13 cellular contexts compared by ENCODE assay signal in the genomic region with DNA sequence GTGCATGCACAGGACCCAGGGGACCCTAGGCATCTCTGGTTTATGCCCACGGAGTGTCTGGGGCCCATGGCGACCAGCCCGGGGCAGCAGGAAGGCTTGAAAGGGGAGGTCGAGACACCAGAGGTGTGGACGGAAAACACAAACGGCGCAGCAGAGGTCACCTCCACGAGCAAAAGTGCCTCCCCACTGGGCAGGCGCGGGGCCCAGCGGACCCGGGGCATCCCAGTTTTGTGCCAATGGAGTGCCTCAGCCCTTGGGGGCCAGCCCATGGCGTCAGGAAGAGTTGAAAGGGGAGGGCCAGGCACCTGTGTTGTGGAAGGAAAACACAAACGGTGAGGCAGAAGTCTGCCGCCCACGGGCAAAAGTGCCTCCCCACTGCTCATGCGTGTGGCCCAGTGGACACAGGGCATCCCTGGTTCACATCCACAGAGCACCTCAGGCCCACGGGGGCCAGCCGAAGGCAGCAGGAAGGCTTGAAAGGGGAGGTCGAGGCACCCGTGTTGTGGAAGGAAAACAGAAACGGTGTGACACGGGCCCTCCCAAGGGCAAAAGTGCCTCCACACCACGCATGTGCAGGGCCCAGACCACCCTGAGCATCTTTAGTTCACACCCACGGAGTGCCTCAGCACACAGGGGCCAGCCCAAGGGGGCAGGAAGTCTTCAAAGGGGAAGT.
DNase-seq lines count a peak whose midpoint lies in the region; ATAC-seq, FAIRE-seq and TF ChIP-seq lines count a peak whose summit lies in the region.
"Had no signal": no experiment of that assay in that cellular context is flagged by ENCODE, and none has a peak within 500 bp of the region (broad histone marks: within the 10 kb centered on the region; RNA-seq: fewer than 3 reads in every experiment).

No MANE protein-coding gene starts in this region.

- H3K4me1 ChIP-seq in K562 (replicated peaks in 1 of 2; ENCODE audit: control insufficient read depth in 2 of 2, insufficient read depth in 2 of 2, low read length in 2 of 2) (no peaks in the 10 kb centered on the region), lower lobe of right lung (no peaks in the 10 kb centered on the region), upper lobe of right lung (no peaks in the 10 kb centered on the region)

- H3K27me3 ChIP-seq in K562 (ENCODE audit: control insufficient read depth in 2 of 2, insufficient read depth in 2 of 2, low read length in 2 of 2) (peaks cover 0 to 44% of the 10 kb centered on the region in 2 experiments; a peak in 2 of 5 replicates), lower lobe of right lung (ENCODE audit: low read depth) (peaks cover 2% of the 10 kb centered on the region), upper lobe of right lung (no peaks in the 10 kb centered on the region)

- DNase-seq in activated T-cell treated with anti-CD3 and anti-CD28 coated beads, Interleukin-2, amount 50 U/mL, for 1 hour: peak; percentile 4
- DNase-seq in activated T-cell treated with anti-CD3 and anti-CD28 coated beads, Interleukin-2, amount 50 U/mL, for 72 hours: no peak
- DNase-seq in K562 (ENCODE audit: extremely low read depth in 1 of 4, low spot score in 3 of 4): peak in 3 of 4 experiments; percentile 1
- peak; percentile 34 for DNase-seq in lower lobe of right lung
- DNase-seq in upper lobe of right lung: peak; percentile 57
- DNase-seq in NK-92 treated with Interleukin-12 subunit alpha and Interleukin-12 subunit beta, amount 100 ng/mL, for 24 hours (lab: John Stamatoyannopoulos, UW): no peak
- DNase-seq in iPS-NIHi11 (ENCODE audit: low spot score): no peak
- DNase-seq: NCI-H1092 treated with DMSO at 0.1 percent for 48 hours, NCI-H69 had no signal

- H3K27ac Mint-ChIP-seq in activated T-cell treated with anti-CD3 and anti-CD28 coated beads, Interleukin-2, amount 50 U/mL, for 72 hours: no peak overlapping the region
- H3K27ac Mint-ChIP-seq: naive thymus-derived CD4-positive, alpha-beta T cell; stimulated activated memory B cell treated with anti-CD40 and anti-IgM and Interleukin-4, amounts not matched to agents 10 μg/mL and 1 μg/mL and 100 μg/mL, for 72 hours had no signal

- TF ChIP-seq POLR2A in K562 (conservative IDR thresholded peaks at IDR 0.05): no peak

- H3K4me1 Mint-ChIP-seq in activated T-cell treated with anti-CD3 and anti-CD28 coated beads, Interleukin-2, amount 50 U/mL, for 72 hours (ENCODE audit: low read depth): no peaks in the 10 kb centered on the region
- H3K4me1 Mint-ChIP-seq: stimulated activated memory B cell treated with anti-CD40 and anti-IgM and Interleukin-4, amounts not matched to agents 10 μg/mL and 1 μg/mL and 100 μg/mL, for 72 hours had no signal

- POLR2A ChIA-PET in K562 (lab: Yijun Ruan, JAX): no interaction called here

- ATAC-seq in activated T-cell treated with anti-CD3 and anti-CD28 coated beads, Interleukin-2, amount 50 U/mL, for 72 hours (replicated peaks in 1 of 2): no peak
- ATAC-seq in K562 (no peak), lower lobe of right lung (no peak), upper lobe of right lung (no peak), GM18867 (IDR thresholded peaks at IDR 0.05; ENCODE audit: unreplicated experiment) (no peak)
- ATAC-seq: naive thymus-derived CD4-positive, alpha-beta T cell; stimulated activated memory B cell treated with anti-CD40 and anti-IgM and Interleukin-4, amounts not matched to agents 10 μg/mL and 1 μg/mL and 100 μg/mL, for 72 hours had no signal

- H3K4me2 ChIP-seq in K562 (ENCODE audit: insufficient read depth, low read length): no peak overlapping the region

- no peaks in the 10 kb centered on the region for H3K9me1 ChIP-seq in K562 (ENCODE audit: control insufficient read depth, insufficient read depth, low read length)

- in situ Hi-C loops in K562 (cut with MboI): no loop called here

- H3K4me3 ChIP-seq in K562: no peak overlapping the region
- H3K4me3 ChIP-seq in lower lobe of right lung: no peak overlapping the region
- H3K4me3 ChIP-seq in upper lobe of right lung: no peak overlapping the region

- H3K36me3 ChIP-seq in K562 (ENCODE audit: control insufficient read depth, insufficient read depth, low read length): no peaks in the 10 kb centered on the region
- no peaks in the 10 kb centered on the region for H3K36me3 ChIP-seq in lower lobe of right lung
- no peaks in the 10 kb centered on the region for H3K36me3 ChIP-seq in upper lobe of right lung

- no peak for FAIRE-seq in K562 (lab: Jason Lieb, UNC)
- FAIRE-seq: HTR-8/SVneo had no signal

- no peaks in the 10 kb centered on the region for H3K79me2 ChIP-seq in K562 (ENCODE audit: control insufficient read depth, insufficient read depth, low read length)

- TF ChIP-seq CTCF in K562 (IDR thresholded peaks at IDR 0.05 in 2 of 3, conservative IDR thresholded peaks at IDR 0.05 in 1 of 3; ENCODE audit: insufficient read depth in 2 of 3, low read depth in 1 of 3, low read length in 3 of 3) (no peak), lower lobe of right lung (IDR thresholded peaks at IDR 0.05) (no peak), upper lobe of right lung (IDR thresholded peaks at IDR 0.05) (no peak)

- CTCF ChIA-PET in K562 (lab: Yijun Ruan, JAX; ENCODE audit: low intra/inter-chr PET ratio): no interaction called here

- H3K27me3 Mint-ChIP-seq in activated T-cell treated with anti-CD3 and anti-CD28 coated beads, Interleukin-2, amount 50 U/mL, for 72 hours (ENCODE audit: low read depth): no peaks in the 10 kb centered on the region
- H3K27me3 Mint-ChIP-seq: naive thymus-derived CD4-positive, alpha-beta T cell; stimulated activated memory B cell treated with anti-CD40 and anti-IgM and Interleukin-4, amounts not matched to agents 10 μg/mL and 1 μg/mL and 100 μg/mL, for 72 hours had no signal

- BruUV-seq in K562 (replicated peaks; lab: Mats Ljungman, UMichigan): no TSS peak

- H3K9me3 Mint-ChIP-seq in activated T-cell treated with anti-CD3 and anti-CD28 coated beads, Interleukin-2, amount 50 U/mL, for 72 hours: peaks cover 10 to 11% of the 10 kb centered on the region in 2 donors

- no peak overlapping the region for H3K4me3 Mint-ChIP-seq in activated T-cell treated with anti-CD3 and anti-CD28 coated beads, Interleukin-2, amount 50 U/mL, for 72 hours
- H3K4me3 Mint-ChIP-seq: naive thymus-derived CD4-positive, alpha-beta T cell; stimulated activated memory B cell treated with anti-CD40 and anti-IgM and Interleukin-4, amounts not matched to agents 10 μg/mL and 1 μg/mL and 100 μg/mL, for 72 hours had no signal

- H3K27ac ChIP-seq in K562 (ENCODE audit: extremely low read depth, low read depth, low read length) (no peak overlapping the region), lower lobe of right lung (no peak overlapping the region), upper lobe of right lung (no peak overlapping the region)

- no peaks in the 10 kb centered on the region for H4K20me1 ChIP-seq in K562 (replicated peaks; ENCODE audit: control insufficient read depth, insufficient read depth, low read length)

- peaks cover 2 to 28% of the 10 kb centered on the region in 2 donors for H3K36me3 Mint-ChIP-seq in activated T-cell treated with anti-CD3 and anti-CD28 coated beads, Interleukin-2, amount 50 U/mL, for 72 hours (ENCODE audit: insufficient read depth in 2 of 2)
- H3K36me3 Mint-ChIP-seq: stimulated activated memory B cell treated with anti-CD40 and anti-IgM and Interleukin-4, amounts not matched to agents 10 μg/mL and 1 μg/mL and 100 μg/mL, for 72 hours had no signal

- intact Hi-C loops in K562 (cut with micrococcal nuclease) (no loop called here), lower lobe of right lung (cut with DNase I) (no loop called here), upper lobe of right lung (cut with DNase I) (no loop called here)

- WGBS in K562 (ENCODE audit: insufficient coverage, low coverage, missing lambda C conversion rate): 1% methylated on average over 24 of the region's 25 CpGs

- no peak for TF ChIP-seq EP300 in K562 (IDR thresholded peaks at IDR 0.05; ENCODE audit: low read length)

- no peak for TF ChIP-seq RAD21 in K562 (CRISPR knock-in tag; conservative IDR thresholded peaks at IDR 0.05 in 1 of 2, IDR thresholded peaks at IDR 0.05 in 1 of 2)

- H3K9me3 ChIP-seq in K562 (replicated peaks; ENCODE audit: control insufficient read depth, insufficient read depth, low read depth, low read length) (no peaks in the 10 kb centered on the region), lower lobe of right lung (peaks cover 26% of the 10 kb centered on the region), upper lobe of right lung (peaks cover 8% of the 10 kb centered on the region)

- no peak overlapping the region for H3K9ac ChIP-seq in K562 (ENCODE audit: insufficient read depth in 1 of 2, low read depth in 2 of 2, low read length in 2 of 2)

- H2AFZ ChIP-seq in K562 (ENCODE audit: low read depth, low read length): no peak overlapping the region

TF ChIP-seq in K562, 482 proteins besides CTCF, POLR2A, EP300 and RAD21:
- TF ChIP-seq NELFE (IDR thresholded peaks at IDR 0.05; ENCODE audit: insufficient read depth, insufficient read length) (no peak), NRF1 (conservative IDR thresholded peaks at IDR 0.05 in 1 of 2, IDR thresholded peaks at IDR 0.05 in 1 of 2) (0 out of 4 replicates have a peak, but pooled peaks of 1 of the 2 experiments have one; percentile 24), SRSF9 (IDR thresholded peaks at IDR 0.05; ENCODE audit: borderline replicate concordance, low read depth, low read length) (no peak), ZNF232 (CRISPR knock-in tag; IDR thresholded peaks at IDR 0.05) (no peak)

Comparison
In these comparisons a context has a peak if more than half of its experiments do, and no peak if none do; other contexts are left out.
1. DNase-seq: peak in activated T-cell treated with anti-CD3 and anti-CD28 coated beads, Interleukin-2, amount 50 U/mL, for 1 hour (single experiment), K562 (3 of 4), lower lobe of right lung (single experiment) and upper lobe of right lung (single experiment); none in activated T-cell treated with anti-CD3 and anti-CD28 coated beads, Interleukin-2, amount 50 U/mL, for 72 hours (0 of 2), NK-92 treated with Interleukin-12 subunit alpha and Interleukin-12 subunit beta, amount 100 ng/mL, for 24 hours (single experiment) and iPS-NIHi11 (single experiment).